8 cellular contexts compared by ENCODE assay signal in the genomic region with DNA sequence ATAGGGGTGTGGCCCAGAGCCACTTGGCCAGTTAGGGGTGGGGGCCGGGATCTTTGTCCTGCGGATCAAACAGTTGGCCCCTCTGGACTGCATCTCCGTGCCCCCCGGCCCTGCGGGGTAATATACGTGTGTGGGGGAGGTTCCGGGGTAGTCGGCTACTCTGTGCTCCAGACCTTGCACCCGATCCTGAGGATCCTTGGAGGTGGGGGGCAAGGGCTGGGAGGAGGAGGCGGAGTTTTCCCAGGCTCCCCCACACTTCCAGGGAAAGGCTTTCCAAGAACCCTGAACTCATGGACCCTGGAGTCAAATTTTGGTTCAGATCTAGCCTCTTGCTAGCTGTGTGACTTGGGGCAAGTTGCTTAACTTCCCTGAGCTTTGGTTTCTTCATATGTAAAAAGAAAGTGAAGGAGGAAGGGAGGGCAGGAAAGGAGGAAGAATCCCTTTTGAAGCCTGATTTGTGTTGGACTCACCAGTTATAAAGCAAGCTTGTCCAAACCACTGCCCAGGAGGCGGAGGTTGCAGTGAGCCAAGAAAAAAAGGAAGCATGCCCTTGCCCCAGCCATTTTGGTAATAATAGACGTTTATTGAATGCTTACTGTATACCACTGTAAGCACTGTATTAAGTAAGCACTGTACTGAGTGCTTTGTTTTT. TPM values are rescaled to one million over a fixed set of nuclear protein-coding genes. Genes with fewer than 3 reads are reported as not detected.
A peak's percentile ranks its signal among the peaks of the same experiment; 100 is the strongest.
DNase-seq lines count a peak whose midpoint lies in the region; ATAC-seq and TF ChIP-seq lines count a peak whose summit lies in the region.

No MANE protein-coding gene starts in this region.

- TF ChIP-seq CTCF in AG04449 (IDR thresholded peaks at IDR 0.05; ENCODE audit: insufficient read depth, low read length, missing control alignments), result no peak
- no peak for TF ChIP-seq CTCF in cardiac muscle cell (IDR thresholded peaks at IDR 0.05; ENCODE audit: low read depth, low read length)
- no peak for TF ChIP-seq CTCF in retinal pigment epithelial cell (conservative IDR thresholded peaks at IDR 0.05; ENCODE audit: low read depth, low read length)

- peaks cover under 1% of the 10 kb centered on the region for H3K4me1 ChIP-seq in cardiac muscle cell (ENCODE audit: low read depth)

- peak overlapping the region; percentile 80 for H3K4me3 Mint-ChIP-seq in activated CD4-positive, alpha-beta memory T cell treated with anti-CD3 and anti-CD28 coated beads for 36 hours

- DNase-seq in AG04449 (ENCODE audit: low read depth, low spot score) (no peak), cardiac muscle cell (ENCODE audit: low read depth in 1 of 2, low spot score in 1 of 2) (peak in 1 of 2 donors; percentile 56), retinal pigment epithelial cell (ENCODE audit: low read depth) (no peak), GOT3 (lab: John Stamatoyannopoulos, UW) (no peak)
- DNase-seq in activated CD4-positive, alpha-beta memory T cell treated with anti-CD3 and anti-CD28 coated beads for 36 hours, result peak; percentile 14

- H3K36me3 Mint-ChIP-seq in activated CD4-positive, alpha-beta memory T cell treated with anti-CD3 and anti-CD28 coated beads for 36 hours, result peaks cover 16% of the 10 kb centered on the region

- POLR2A ChIA-PET in AG04449 (lab: Yijun Ruan, JAX), result interaction anchor here (1.1 to 2.3 kb wide), 6 partner anchors 9 to 112 kb away, joined by 3 to 9 read pairs (median 6); no protein-coding TSS in a partner anchor
- POLR2A ChIA-PET in activated CD4-positive, alpha-beta memory T cell treated with anti-CD3 and anti-CD28 coated beads for 36 hours (lab: Charles Lee), result interaction anchor here (1.8 to 3.9 kb wide), 5 partner anchors 27 to 111 kb away, joined by 6 to 58 read pairs (median 9); no protein-coding TSS in a partner anchor

- no peaks in the 10 kb centered on the region for H3K27me3 ChIP-seq in cardiac muscle cell

- CTCF ChIA-PET in AG04449 (lab: Yijun Ruan, JAX), result interaction anchor here (0.8 to 3.7 kb wide), 3 partner anchors 11 to 102 kb away, joined by 4 to 17 read pairs (median 11); no protein-coding TSS in a partner anchor
- CTCF ChIA-PET in activated CD4-positive, alpha-beta memory T cell treated with anti-CD3 and anti-CD28 coated beads for 36 hours (lab: Charles Lee), result interaction anchor here (0.8 to 2.6 kb wide), 7 partner anchors 9 to 100 kb away, joined by 3 to 20 read pairs (median 4); no protein-coding TSS in a partner anchor

- intact Hi-C loops in activated CD4-positive, alpha-beta memory T cell treated with anti-CD3 and anti-CD28 coated beads for 36 hours (cut with micrococcal nuclease), result loop anchor here (1.0 to 2.0 kb wide), 3 partner anchors 39 to 112 kb away; a partner anchor contains a TSS

- peak overlapping the region; percentile 72 for H3K27ac Mint-ChIP-seq in activated CD4-positive, alpha-beta memory T cell treated with anti-CD3 and anti-CD28 coated beads for 36 hours

- H3K9me3 ChIP-seq in cardiac muscle cell (ENCODE audit: low read depth), result no peaks in the 10 kb centered on the region

- H3K27me3 Mint-ChIP-seq in activated CD4-positive, alpha-beta memory T cell treated with anti-CD3 and anti-CD28 coated beads for 36 hours, result no peaks in the 10 kb centered on the region

- ATAC-seq in HG03280 (IDR thresholded peaks at IDR 0.05; ENCODE audit: unreplicated experiment) (peak; percentile 3), GM21526 (IDR thresholded peaks at IDR 0.05; ENCODE audit: low FRiP score, unreplicated experiment) (no peak), HG03342 (IDR thresholded peaks at IDR 0.05; ENCODE audit: unreplicated experiment) (no peak)

- H3K4me3 ChIP-seq in AG04449 (ENCODE audit: low read depth, low read length) (peak overlapping the region; percentile 85), cardiac muscle cell (peak overlapping the region; percentile 49), retinal pigment epithelial cell (ENCODE audit: low read length) (peak overlapping the region; percentile 86)

- peaks cover 9% of the 10 kb centered on the region for H3K4me1 Mint-ChIP-seq in activated CD4-positive, alpha-beta memory T cell treated with anti-CD3 and anti-CD28 coated beads for 36 hours (ENCODE audit: low read depth)

- peak overlapping the region; percentile 52 for H3K27ac ChIP-seq in cardiac muscle cell

- H3K36me3 ChIP-seq in cardiac muscle cell, result no peaks in the 10 kb centered on the region

- no peaks in the 10 kb centered on the region for H3K9me3 Mint-ChIP-seq in activated CD4-positive, alpha-beta memory T cell treated with anti-CD3 and anti-CD28 coated beads for 36 hours

RNA-seq across cellular contexts. Expression of a gene that starts 0.7 kb away (rescaled TPM):
- total RNA-seq in activated CD4-positive, alpha-beta memory T cell treated with anti-CD3 and anti-CD28 coated beads for 36 hours, result 10 to 100 TPM; 46.1 to 47.9 TPM
- 29.6 and 30.1 TPM in 2 replicates for total RNA-seq in cardiac muscle cell
- 30.8 and 39.9 TPM in 2 replicates for polyA plus RNA-seq in cardiac muscle cell

RNA-seq across cellular contexts. Expression of a gene that starts 39.7 kb away (rescaled TPM):
- 10 to 100 TPM; 52.0 to 58.1 TPM for total RNA-seq in activated CD4-positive, alpha-beta memory T cell treated with anti-CD3 and anti-CD28 coated beads for 36 hours
- 86.7 and 89.7 TPM in 2 replicates for total RNA-seq in cardiac muscle cell
- 82.6 and 83.8 TPM in 2 replicates for polyA plus RNA-seq in cardiac muscle cell

RNA-seq across cellular contexts. Expression of a gene that starts 43.1 kb away (rescaled TPM):
- total RNA-seq in activated CD4-positive, alpha-beta memory T cell treated with anti-CD3 and anti-CD28 coated beads for 36 hours, result 10 to 100 TPM; 31.1 to 33.2 TPM
- total RNA-seq in cardiac muscle cell, result 0.06 TPM in 1 of 2 replicates, not detected in the other
- polyA plus RNA-seq in cardiac muscle cell, result 0.11 TPM in 1 of 2 replicates, not detected in the other

Comparison
In these comparisons a context has a peak if more than half of its experiments do, and no peak if none do; other contexts are left out.
1. RNA of a gene that starts 43.1 kb away (total RNA-seq): 31.1 to 33.2 TPM in activated CD4-positive, alpha-beta memory T cell treated with anti-CD3 and anti-CD28 coated beads for 36 hours; 0.06 TPM in cardiac muscle cell; every median in the first group is over 10 times any median in the second.
2. Peak in every context shown above with its lines, with median percentiles within 50 percentile points of each other: H3K4me3 ChIP-seq.